ENCODE assay signal across 17 cellular contexts in genomic region chr1:211833174-211833820, GRCh38. TPM values are rescaled to one million over a fixed set of nuclear protein-coding genes. Genes with fewer than 3 reads are reported as not detected.
DNase-seq lines count a peak whose midpoint lies in the region; ATAC-seq and TF ChIP-seq lines count a peak whose summit lies in the region.
"Had no signal": no experiment of that assay in that cellular context is flagged by ENCODE, and none has a peak within 500 bp of the region (broad histone marks: within the 10 kb centered on the region; RNA-seq: fewer than 3 reads in every experiment).

No MANE protein-coding gene starts in this region.

- no peak for TF ChIP-seq CTCF in type B pancreatic cell (conservative IDR thresholded peaks at IDR 0.05)
- TF ChIP-seq CTCF in BE2C (IDR thresholded peaks at IDR 0.05; ENCODE audit: low read depth, low read length): no peak

- H3K9me3 Mint-ChIP-seq in T-cell (no peaks in the 10 kb centered on the region), type B pancreatic cell (no peaks in the 10 kb centered on the region)
- no peaks in the 10 kb centered on the region for H3K9me3 Mint-ChIP-seq in activated naive CD8-positive, alpha-beta T cell treated with anti-CD3 and anti-CD28 coated beads, Interleukin-2, amount 50 U/mL, for 24 hours
- H3K9me3 Mint-ChIP-seq: naive B cell; stimulated activated naive B cell treated with anti-CD40 and anti-IgM and Interleukin-4, amounts not matched to agents 10 μg/mL and 1 μg/mL and 100 μg/mL, for 72 hours had no signal

- ATAC-seq in T-cell (replicated peaks in 1 of 4) (peak; percentile 18 to 51 (median 26)), GM21825 (IDR thresholded peaks at IDR 0.05; ENCODE audit: unreplicated experiment) (no peak)
- ATAC-seq in activated naive CD8-positive, alpha-beta T cell treated with anti-CD3 and anti-CD28 coated beads, Interleukin-2, amount 50 U/mL, for 24 hours: peak; percentile 63

- H3K36me3 ChIP-seq in BE2C: no peaks in the 10 kb centered on the region
- H3K36me3 ChIP-seq: ascending aorta, BLaER1, left ventricle myocardium inferior had no signal

- no peaks in the 10 kb centered on the region for H3K36me3 Mint-ChIP-seq in T-cell
- no peaks in the 10 kb centered on the region for H3K36me3 Mint-ChIP-seq in activated naive CD8-positive, alpha-beta T cell treated with anti-CD3 and anti-CD28 coated beads, Interleukin-2, amount 50 U/mL, for 24 hours (ENCODE audit: low read depth)
- no peaks in the 10 kb centered on the region for H3K36me3 Mint-ChIP-seq in type B pancreatic cell

- peaks cover 18% of the 10 kb centered on the region for H3K4me1 ChIP-seq in BE2C

- peak; percentile 11 for DNase-seq in stimulated activated CD4-positive, alpha-beta T cell treated with anti-CD3 and anti-CD28 coated beads, Interleukin-4, amount 100 ng/mL, for 24 hours
- DNase-seq in stimulated activated CD4-positive, alpha-beta T cell treated with anti-CD3 and anti-CD28 coated beads, Interleukin-4, amount 100 ng/mL, for 4 hours: no peak
- DNase-seq in T-cell (peak in 11 of 34 experiments; percentile 1 to 20 (median 8)), type B pancreatic cell (ENCODE audit: extremely low spot score, unreplicated experiment) (no peak), kidney tubule cell (ENCODE audit: low spot score) (no peak), BE2C (no peak)
- peak; percentile 7 for DNase-seq in activated naive CD8-positive, alpha-beta T cell treated with anti-CD3 and anti-CD28 coated beads, Interleukin-2, amount 50 U/mL, for 24 hours
- DNase-seq: dermis blood vessel endothelial cell; hippocampal formation; left ventricle myocardium inferior; naive B cell; NCI-H1105; NCI-H226; stimulated activated naive B cell treated with anti-CD40 and anti-IgM and Interleukin-4, amounts not matched to agents 10 μg/mL and 1 μg/mL and 100 μg/mL, for 72 hours had no signal

- H3K27ac Mint-ChIP-seq in T-cell (peak overlapping the region; percentile 37 to 84), type B pancreatic cell (no peak overlapping the region)
- H3K27ac Mint-ChIP-seq in activated naive CD8-positive, alpha-beta T cell treated with anti-CD3 and anti-CD28 coated beads, Interleukin-2, amount 50 U/mL, for 24 hours: peak overlapping the region; percentile 40
- H3K27ac Mint-ChIP-seq: stimulated activated naive B cell treated with anti-CD40 and anti-IgM and Interleukin-4, amounts not matched to agents 10 μg/mL and 1 μg/mL and 100 μg/mL, for 72 hours had no signal

- H3K4me1 Mint-ChIP-seq in T-cell (peaks cover 46 to 56% (median 52%) of the 10 kb centered on the region in 3 donors), type B pancreatic cell (ENCODE audit: unreplicated experiment) (peaks cover 10% of the 10 kb centered on the region)
- peaks cover 56% of the 10 kb centered on the region for H3K4me1 Mint-ChIP-seq in activated naive CD8-positive, alpha-beta T cell treated with anti-CD3 and anti-CD28 coated beads, Interleukin-2, amount 50 U/mL, for 24 hours

- CTCF ChIA-PET in T-cell (lab: Charles Lee): interaction anchor here in 1 of 2 donors (1.0 to 1.6 kb wide), 2 partner anchors 9 to 135 kb away, joined by 3 to 5 read pairs; no protein-coding TSS in a partner anchor

- POLR2A ChIA-PET in T-cell (lab: Charles Lee): interaction anchor here in 1 of 2 donors (1.0 kb wide), 1 partner anchor 19 kb away, joined by 3 read pairs; no protein-coding TSS in a partner anchor

- no peaks in the 10 kb centered on the region for H3K27me3 ChIP-seq in BE2C
- H3K27me3 ChIP-seq: ascending aorta, BLaER1 had no signal

- H3K4me3 Mint-ChIP-seq in T-cell: peak overlapping the region; percentile 4 to 57 (median 52)
- H3K4me3 Mint-ChIP-seq in activated naive CD8-positive, alpha-beta T cell treated with anti-CD3 and anti-CD28 coated beads, Interleukin-2, amount 50 U/mL, for 24 hours: no peak overlapping the region
- H3K4me3 Mint-ChIP-seq in type B pancreatic cell: peak overlapping the region; percentile 0
- H3K4me3 Mint-ChIP-seq: stimulated activated naive B cell treated with anti-CD40 and anti-IgM and Interleukin-4, amounts not matched to agents 10 μg/mL and 1 μg/mL and 100 μg/mL, for 72 hours had no signal

- H3K4me3 ChIP-seq in BE2C (ENCODE audit: low read depth, low read length): no peak overlapping the region
- H3K4me3 ChIP-seq: ascending aorta, BLaER1, left ventricle myocardium inferior had no signal

- H3K9me3 ChIP-seq in BE2C: no peaks in the 10 kb centered on the region
- H3K9me3 ChIP-seq: ascending aorta, BLaER1, left ventricle myocardium inferior had no signal

- H3K27me3 Mint-ChIP-seq in T-cell (no peaks in the 10 kb centered on the region), type B pancreatic cell (peaks cover 4% of the 10 kb centered on the region)
- H3K27me3 Mint-ChIP-seq in activated naive CD8-positive, alpha-beta T cell treated with anti-CD3 and anti-CD28 coated beads, Interleukin-2, amount 50 U/mL, for 24 hours: peaks cover 2% of the 10 kb centered on the region
- H3K27me3 Mint-ChIP-seq: stimulated activated naive B cell treated with anti-CD40 and anti-IgM and Interleukin-4, amounts not matched to agents 10 μg/mL and 1 μg/mL and 100 μg/mL, for 72 hours had no signal

RNA-seq across cellular contexts. Expression of gene LPGAT1, which starts 2.7 kb away (rescaled TPM):
- total RNA-seq in T-cell (10 to 100 TPM; 20.8 to 47.1 (median 31.4) TPM), type B pancreatic cell (ENCODE audit: low replicate concordance) (31.3 and 34.4 TPM in 2 replicates)
- 9.3 TPM for polyA plus RNA-seq in BE2C (2012; ENCODE audit: insufficient read depth, insufficient read length, low read depth)

Comparison
In these comparisons a context has a peak if more than half of its experiments do, and no peak if none do; other contexts are left out.
1. DNase-seq: peak in stimulated activated CD4-positive, alpha-beta T cell treated with anti-CD3 and anti-CD28 coated beads, Interleukin-4, amount 100 ng/mL, for 24 hours (single experiment) and activated naive CD8-positive, alpha-beta T cell treated with anti-CD3 and anti-CD28 coated beads, Interleukin-2, amount 50 U/mL, for 24 hours (single experiment); none in stimulated activated CD4-positive, alpha-beta T cell treated with anti-CD3 and anti-CD28 coated beads, Interleukin-4, amount 100 ng/mL, for 4 hours (0 of 2), type B pancreatic cell (single experiment), kidney tubule cell (single experiment) and BE2C (single experiment).